9 cellular contexts compared by ENCODE assay signal in the genomic region with DNA sequence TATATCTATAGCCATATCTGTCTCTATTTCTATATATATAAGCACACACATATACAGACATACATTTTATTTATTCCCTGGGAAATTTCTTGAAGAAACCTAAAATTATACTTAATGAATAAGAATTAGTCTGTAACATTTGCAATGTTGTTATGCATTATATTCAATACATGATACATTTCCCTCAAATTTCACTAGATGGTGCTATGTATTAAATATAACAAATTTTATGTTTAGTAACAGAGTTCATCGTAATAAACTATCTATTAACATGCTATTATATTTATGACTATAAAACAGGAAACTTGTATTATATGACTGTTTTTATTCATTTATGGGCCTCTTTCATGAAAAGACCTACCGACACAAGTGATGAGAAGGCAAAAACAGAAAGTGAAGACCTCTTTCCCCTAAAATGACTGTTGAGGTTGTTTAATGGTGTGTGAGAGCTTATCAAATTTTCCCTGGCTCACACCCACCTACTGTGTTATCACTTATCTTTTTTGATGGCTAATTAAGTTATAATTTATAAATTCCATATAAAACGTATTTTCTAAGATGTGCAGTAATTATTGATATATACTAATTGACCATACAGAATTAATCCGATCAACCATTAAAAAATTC.
DNase-seq lines count a peak whose midpoint lies in the region; ATAC-seq and TF ChIP-seq lines count a peak whose summit lies in the region.
"Had no signal": no experiment of that assay in that cellular context is flagged by ENCODE, and none has a peak within 500 bp of the region (broad histone marks: within the 10 kb centered on the region; RNA-seq: fewer than 3 reads in every experiment).

No MANE protein-coding gene starts in this region.

- no peaks in the 10 kb centered on the region for H3K27me3 Mint-ChIP-seq in CD8-positive, alpha-beta T cell (ENCODE audit: low read depth)

- no peak for DNase-seq in heart left ventricle
- no peak for DNase-seq in Right ventricle myocardium inferior (ENCODE audit: missing footprints)
- peak in 1 of 2 experiments; percentile 38 for DNase-seq in PC-9
- peak; percentile 16 to 63 for DNase-seq in fibroblast of lung (ENCODE audit: low read depth in 2 of 2)
- DNase-seq in CD8-positive, alpha-beta T cell = no peak

- H3K36me3 ChIP-seq in heart left ventricle (no peaks in the 10 kb centered on the region), PC-9 (ENCODE audit: low read depth) (no peaks in the 10 kb centered on the region), fibroblast of lung (ENCODE audit: control insufficient read depth, insufficient read depth, low read length) (no peaks in the 10 kb centered on the region)
- no peaks in the 10 kb centered on the region for H3K36me3 ChIP-seq in CD8-positive, alpha-beta T cell (ENCODE audit: insufficient read depth, low read length)
- H3K36me3 ChIP-seq: SJCRH30 had no signal

- H3K9ac ChIP-seq in fibroblast of lung (ENCODE audit: insufficient read depth, low read length) = no peak overlapping the region

- no peak for TF ChIP-seq POLR2A in heart left ventricle (IDR thresholded peaks at IDR 0.05)

- H2AFZ ChIP-seq in PC-9 (no peak overlapping the region), fibroblast of lung (ENCODE audit: low read length) (no peak overlapping the region)

- no peaks in the 10 kb centered on the region for H3K27me3 ChIP-seq in heart left ventricle
- H3K27me3 ChIP-seq in PC-9 (ENCODE audit: insufficient read depth, low read depth) = no peaks in the 10 kb centered on the region
- no peaks in the 10 kb centered on the region for H3K27me3 ChIP-seq in fibroblast of lung (ENCODE audit: control insufficient read depth, insufficient read depth, low read length)
- no peaks in the 10 kb centered on the region for H3K27me3 ChIP-seq in CD8-positive, alpha-beta T cell (ENCODE audit: insufficient read depth, low read length)
- H3K27me3 ChIP-seq: SJCRH30 had no signal

- no peak overlapping the region for H3K27ac Mint-ChIP-seq in CD8-positive, alpha-beta T cell

- POLR2A ChIA-PET in PC-9 (lab: Charles Lee; ENCODE audit: unreplicated experiment) = no interaction called here
- POLR2A ChIA-PET in CD8-positive, alpha-beta T cell (lab: Charles Lee) = no interaction called here

- no peaks in the 10 kb centered on the region for H3K9me2 ChIP-seq in PC-9 (ENCODE audit: insufficient read depth)

- H4K20me1 ChIP-seq in PC-9 (ENCODE audit: insufficient read depth) (no peaks in the 10 kb centered on the region), fibroblast of lung (ENCODE audit: control insufficient read depth, extremely low read depth, insufficient read depth, low read length) (no peaks in the 10 kb centered on the region)

- H3F3A ChIP-seq in PC-9 (ENCODE audit: insufficient read depth, low read depth) = no peaks in the 10 kb centered on the region

- H3K9me3 ChIP-seq in heart left ventricle (peaks cover 0 to 2% (median 0%) of the 10 kb centered on the region in 12 donors), PC-9 (ENCODE audit: insufficient read depth, low read depth) (no peaks in the 10 kb centered on the region), fibroblast of lung (ENCODE audit: control insufficient read depth, insufficient read depth, low read depth, low read length) (no peaks in the 10 kb centered on the region)
- H3K9me3 ChIP-seq in CD8-positive, alpha-beta T cell (ENCODE audit: low read length) = no peaks in the 10 kb centered on the region
- H3K9me3 ChIP-seq: SJCRH30 had no signal

- H3K9me3 Mint-ChIP-seq in CD8-positive, alpha-beta T cell = no peaks in the 10 kb centered on the region

- CTCF ChIA-PET in PC-9 (lab: Charles Lee) = no interaction called here
- CTCF ChIA-PET in CD8-positive, alpha-beta T cell (lab: Charles Lee) = no interaction called here

- H3K36me3 Mint-ChIP-seq in CD8-positive, alpha-beta T cell = no peaks in the 10 kb centered on the region

- WGBS in heart left ventricle, 4 donors = 52 to 56% (median 52%) methylated on average over 4 of the region's 4 CpGs

- ATAC-seq in heart left ventricle = no peak
- ATAC-seq in Right ventricle myocardium inferior = no peak
- ATAC-seq in activated CD4-positive, CD25-positive, alpha-beta regulatory T cell treated with anti-CD3 and anti-CD28 coated beads, Interleukin-2, amount 50 U/mL, for 24 hours = no peak
- ATAC-seq in HG03521 (IDR thresholded peaks at IDR 0.05; ENCODE audit: unreplicated experiment) = no peak
- no peak for ATAC-seq in CD8-positive, alpha-beta T cell
- no peak for ATAC-seq in HG02571 (IDR thresholded peaks at IDR 0.05; ENCODE audit: unreplicated experiment)

- intact Hi-C loops in heart left ventricle (cut with DNase I) (loop anchor here in 6 of 10 donors (5.0 to 10.0 kb wide), 2 partner anchors 887 to 890 kb away; no protein-coding TSS in a partner anchor), Right ventricle myocardium inferior (cut with DNase I) (loop anchor here (5.0 kb wide), 1 partner anchor 890 kb away; no protein-coding TSS in a partner anchor), PC-9 (cut with micrococcal nuclease; ENCODE audit: unreplicated experiment) (loop anchor here (1.0 kb wide), 1 partner anchor 889 kb away; no protein-coding TSS in a partner anchor)
- intact Hi-C loops in CD8-positive, alpha-beta T cell (cut with DNase I, micrococcal nuclease) = no loop called here

- no peak overlapping the region for H3K4me3 ChIP-seq in heart left ventricle
- H3K4me3 ChIP-seq in PC-9 = no peak overlapping the region
- peak overlapping the region in 1 of 4 experiments; percentile 17 for H3K4me3 ChIP-seq in fibroblast of lung (replicated peaks in 1 of 4; ENCODE audit: control extremely low read depth in 1 of 4, insufficient read depth in 1 of 4, low read depth in 3 of 4, low read length in 4 of 4)
- H3K4me3 ChIP-seq in CD8-positive, alpha-beta T cell (ENCODE audit: low read depth, low read length) = no peak overlapping the region
- H3K4me3 ChIP-seq: SJCRH30 had no signal

- no TSS peak for BruUV-seq in PC-9 (replicated peaks; lab: Mats Ljungman, UMichigan)

- H3K27ac ChIP-seq in heart left ventricle (no peak overlapping the region), PC-9 (no peak overlapping the region), fibroblast of lung (ENCODE audit: insufficient read depth, low read length) (no peak overlapping the region)
- H3K27ac ChIP-seq in CD8-positive, alpha-beta T cell (ENCODE audit: low read depth, low read length) = no peak overlapping the region
- H3K27ac ChIP-seq: SJCRH30 had no signal

- TF ChIP-seq CTCF in heart left ventricle (IDR thresholded peaks at IDR 0.05) = peak in 10 of 12 donors; percentile 21 to 57 (median 38)
- peak; percentile 65 for TF ChIP-seq CTCF in PC-9 (conservative IDR thresholded peaks at IDR 0.05)
- peak in 1 of 2 donors; percentile 11 for TF ChIP-seq CTCF in fibroblast of lung (conservative IDR thresholded peaks at IDR 0.05 in 1 of 2, IDR thresholded peaks at IDR 0.05 in 1 of 2; ENCODE audit: low read depth in 1 of 2, low read length in 2 of 2)
- no peak for TF ChIP-seq CTCF in CD8-positive, alpha-beta T cell (IDR thresholded peaks at IDR 0.05)

- H3K4me2 ChIP-seq in PC-9 (no peak overlapping the region), fibroblast of lung (ENCODE audit: extremely low read depth, insufficient read depth, low read length) (no peak overlapping the region)

- no peaks in the 10 kb centered on the region for H3K4me1 ChIP-seq in heart left ventricle
- no peaks in the 10 kb centered on the region for H3K4me1 ChIP-seq in PC-9 (replicated peaks; ENCODE audit: insufficient read depth)
- H3K4me1 ChIP-seq in fibroblast of lung (ENCODE audit: control insufficient read depth, extremely low read depth, insufficient read depth, low read length) = no peaks in the 10 kb centered on the region
- H3K4me1 ChIP-seq in CD8-positive, alpha-beta T cell (ENCODE audit: insufficient read depth, low read length) = no peaks in the 10 kb centered on the region
- H3K4me1 ChIP-seq: SJCRH30 had no signal

- H3K4me3 Mint-ChIP-seq in CD8-positive, alpha-beta T cell = no peak overlapping the region

- H3K79me2 ChIP-seq in PC-9 (ENCODE audit: low read depth) = no peaks in the 10 kb centered on the region
- H3K79me2 ChIP-seq in fibroblast of lung (ENCODE audit: control insufficient read depth, insufficient read depth, low read length) = no peaks in the 10 kb centered on the region

- H3K4me1 Mint-ChIP-seq in CD8-positive, alpha-beta T cell (ENCODE audit: low read depth) = no peaks in the 10 kb centered on the region

Comparison
In these comparisons a context has a peak if more than half of its experiments do, and no peak if none do; other contexts are left out.
1. DNase-seq: peak in fibroblast of lung (2 of 2); none in heart left ventricle (0 of 5), Right ventricle myocardium inferior (single experiment) and CD8-positive, alpha-beta T cell (0 of 7).
2. intact Hi-C loops: an anchor here in heart left ventricle (5.0 to 10.0 kb wide), Right ventricle myocardium inferior (5.0 kb wide) and PC-9 (1.0 kb wide); none called in CD8-positive, alpha-beta T cell.